ENCODE assay signal across 8 cellular contexts in genomic region chr19:4811328-4812131, GRCh38. TPM values are rescaled to one million over a fixed set of nuclear protein-coding genes. Genes with fewer than 3 reads are reported as not detected.
DNase-seq lines count a peak whose midpoint lies in the region; ATAC-seq and TF ChIP-seq lines count a peak whose summit lies in the region.

No MANE protein-coding gene starts in this region.

- TF ChIP-seq EP300 in ovary (IDR thresholded peaks at IDR 0.05) (no peak), transverse colon (IDR thresholded peaks at IDR 0.05; ENCODE audit: low read depth) (no peak)

- no peak overlapping the region for H3K27ac ChIP-seq in CD8-positive, alpha-beta T cell (ENCODE audit: low read depth, low read length)
- H3K27ac ChIP-seq in foreskin keratinocyte (peak overlapping the region; percentile 98), ovary (no peak overlapping the region), transverse colon (peak overlapping the region in 3 of 4 donors; percentile 79 to 83 (median 82))

- H3K36me3 Mint-ChIP-seq in CD8-positive, alpha-beta T cell, result peaks cover 3% of the 10 kb centered on the region

- 62 to 71% (median 70%) methylated on average over 12 of the region's 12 CpGs for WGBS in ovary, 3 donors
- WGBS in transverse colon (ENCODE audit: low coverage in 1 of 2), 2 donors, result 51 to 66% methylated on average over 6 to 12 of the region's 12 CpGs

- no peaks in the 10 kb centered on the region for H3K9me3 ChIP-seq in CD8-positive, alpha-beta T cell (ENCODE audit: low read length)
- no peaks in the 10 kb centered on the region for H3K9me3 ChIP-seq in ovary
- no peaks in the 10 kb centered on the region for H3K9me3 ChIP-seq in transverse colon

- in situ Hi-C loops in transverse colon (cut with MboI; ENCODE audit: low pct_ligation_motif_present in 1 of 4, low pct_unique_long_range_greater_than_20kb in 1 of 4, low sequenced_read_pairs in 3 of 4), result loop anchor here in 1 of 4 donors (25.0 kb wide), 1 partner anchor 101 kb away; the partner anchor contains the start of genes ARRDC5 and UHRF1

- H3K27me3 ChIP-seq in CD8-positive, alpha-beta T cell (ENCODE audit: insufficient read depth, low read length), result no peaks in the 10 kb centered on the region
- H3K27me3 ChIP-seq in foreskin keratinocyte (no peaks in the 10 kb centered on the region), ovary (no peaks in the 10 kb centered on the region), transverse colon (no peaks in the 10 kb centered on the region)

- TF ChIP-seq POLR2A in ovary (IDR thresholded peaks at IDR 0.05), result no peak
- no peak for TF ChIP-seq POLR2A in transverse colon (IDR thresholded peaks at IDR 0.05)

- POLR2A ChIA-PET in CD8-positive, alpha-beta T cell (lab: Charles Lee), result no interaction called here

- intact Hi-C loops in CD8-positive, alpha-beta T cell (cut with DNase I, micrococcal nuclease), result loop anchor here (1.0 kb wide), 2 partner anchors 100 to 101 kb away; no protein-coding TSS in a partner anchor
- intact Hi-C loops in ovary (cut with DNase I), result loop anchor here (2.0 to 5.0 kb wide), 5 partner anchors 41 to 219 kb away; no protein-coding TSS in a partner anchor
- intact Hi-C loops in transverse colon (cut with DNase I; ENCODE audit: low total_unique reads), result loop anchor here (5.0 kb wide), 1 partner anchor 221 kb away; no protein-coding TSS in a partner anchor

- no peaks in the 10 kb centered on the region for H3K36me3 ChIP-seq in CD8-positive, alpha-beta T cell (ENCODE audit: insufficient read depth, low read length)
- H3K36me3 ChIP-seq in ovary (no peaks in the 10 kb centered on the region), transverse colon (no peaks in the 10 kb centered on the region)

- H3K4me1 Mint-ChIP-seq in CD8-positive, alpha-beta T cell (ENCODE audit: low read depth), result peaks cover 13% of the 10 kb centered on the region

- H3K27ac Mint-ChIP-seq in CD8-positive, alpha-beta T cell, result no peak overlapping the region

- H3K4me3 Mint-ChIP-seq in CD8-positive, alpha-beta T cell, result no peak overlapping the region

- no peaks in the 10 kb centered on the region for H3K27me3 Mint-ChIP-seq in CD8-positive, alpha-beta T cell (ENCODE audit: low read depth)

- peak; percentile 88 for ATAC-seq in CD8-positive, alpha-beta T cell
- ATAC-seq in HG02798 (IDR thresholded peaks at IDR 0.05; ENCODE audit: poor library complexity, unreplicated experiment) (peak; percentile 62), foreskin keratinocyte (peak; percentile 20), GM18517 (IDR thresholded peaks at IDR 0.05; ENCODE audit: unreplicated experiment) (no peak)

- no peaks in the 10 kb centered on the region for H3K9me3 Mint-ChIP-seq in CD8-positive, alpha-beta T cell

- DNase-seq in CD8-positive, alpha-beta T cell, result peak; percentile 81 to 94 (median 85)
- DNase-seq in SHP77 (lab: John Stamatoyannopoulos, UW), result peak; percentile 45 to 63
- peak; percentile 75 for DNase-seq in activated effector memory CD4-positive, alpha-beta T cell treated with Interleukin-2 at 50 U/mL for 16 hours
- DNase-seq in foreskin keratinocyte, result peak in 1 of 2 donors; percentile 42
- DNase-seq in ovary, result peak; percentile 74 to 88 (median 86)
- DNase-seq in transverse colon, result peak; percentile 90

- CTCF ChIA-PET in CD8-positive, alpha-beta T cell (lab: Charles Lee), result interaction anchor here (0.7 to 12.2 kb wide), 16 partner anchors 13 to 221 kb away, joined by 3 to 360 read pairs (median 8); partner anchors contain the start of genes ARRDC5, FEM1A and PLIN3

- TF ChIP-seq CTCF in CD8-positive, alpha-beta T cell (IDR thresholded peaks at IDR 0.05), result peak; percentile 84
- peak; percentile 82 for TF ChIP-seq CTCF in foreskin keratinocyte (conservative IDR thresholded peaks at IDR 0.05)
- peak; percentile 68 to 83 (median 81) for TF ChIP-seq CTCF in ovary (IDR thresholded peaks at IDR 0.05)
- TF ChIP-seq CTCF in transverse colon (IDR thresholded peaks at IDR 0.05), result peak; percentile 88 to 93 (median 90)

- peaks cover 8% of the 10 kb centered on the region for H3K4me1 ChIP-seq in CD8-positive, alpha-beta T cell (ENCODE audit: insufficient read depth, low read length)
- H3K4me1 ChIP-seq in foreskin keratinocyte, result peaks cover 6% of the 10 kb centered on the region
- no peaks in the 10 kb centered on the region for H3K4me1 ChIP-seq in ovary (ENCODE audit: insufficient read depth)
- H3K4me1 ChIP-seq in transverse colon, result peaks cover 0 to 22% (median 10%) of the 10 kb centered on the region in 4 donors

- no peak overlapping the region for H3K4me3 ChIP-seq in CD8-positive, alpha-beta T cell (ENCODE audit: low read depth, low read length)
- no peak overlapping the region for H3K4me3 ChIP-seq in ovary
- H3K4me3 ChIP-seq in transverse colon, result no peak overlapping the region

RNA-seq across cellular contexts. Expression of gene TICAM1, which starts 20.0 kb away (rescaled TPM):
- total RNA-seq in CD8-positive, alpha-beta T cell, result 1 to 10 TPM; 8.8 to 9.4 TPM
- total RNA-seq in foreskin keratinocyte, result 14.6 and 16.6 TPM in 2 replicates
- 24.4 and 26.4 TPM in 2 replicates for polyA plus RNA-seq in foreskin keratinocyte
- 10 to 100 TPM in 2 of 7 donors, 1 to 10 TPM in 5; 3.6 to 13.3 (median 9.6) TPM for total RNA-seq in ovary
- polyA plus RNA-seq in ovary, result 1 to 10 TPM; 2.5 to 7.8 TPM
- 10 to 100 TPM; 17.7 to 66.6 (median 20.8) TPM for total RNA-seq in transverse colon

RNA-seq across cellular contexts. Expression of gene FEM1A, which starts 20.0 kb away (rescaled TPM):
- total RNA-seq in CD8-positive, alpha-beta T cell, result 10 to 100 TPM; 16.7 to 17.4 TPM
- total RNA-seq in foreskin keratinocyte (11.5 and 12.8 TPM in 2 replicates), ovary (10 to 100 TPM in 2 of 7 donors, 1 to 10 TPM in 5; 7.4 to 11.4 (median 9.1) TPM), transverse colon (10 to 100 TPM; 13.3 to 63.5 (median 15.5) TPM)
- polyA plus RNA-seq in foreskin keratinocyte (4.5 and 5.9 TPM in 2 replicates), ovary (1 to 10 TPM; 3.6 to 4.4 TPM)

RNA-seq across cellular contexts. Expression of gene PLIN3, which starts 55.9 kb away (rescaled TPM):
- total RNA-seq in CD8-positive, alpha-beta T cell, result 10 to 100 TPM; 16.2 to 16.7 TPM
- total RNA-seq in foreskin keratinocyte, result 100 and 116 TPM in 2 replicates
- polyA plus RNA-seq in foreskin keratinocyte, result 105 and 115 TPM in 2 replicates
- total RNA-seq in ovary, result 10 to 100 TPM; 26.1 to 83.9 (median 73.7) TPM
- 10 to 100 TPM; 48.7 to 51.9 TPM for polyA plus RNA-seq in ovary
- total RNA-seq in transverse colon, result 10 to 100 TPM; 27.5 to 85.5 (median 77.1) TPM

Comparison
In these comparisons a context has a peak if more than half of its experiments do, and no peak if none do; other contexts are left out.
1. H3K27ac ChIP-seq: peak in foreskin keratinocyte (single experiment) and transverse colon (3 of 4); none in CD8-positive, alpha-beta T cell (single experiment) and ovary (0 of 2).
2. Peak in every context shown above with its lines, with median percentiles within 50 percentile points of each other: CTCF ChIP-seq.